Comparison of ENCODE assay signal across 8 cellular contexts in genomic region chr11:114060402-114061052, GRCh38. TPM values are rescaled to one million over a fixed set of nuclear protein-coding genes. Genes with fewer than 3 reads are reported as not detected.
DNase-seq lines count a peak whose midpoint lies in the region; ATAC-seq and TF ChIP-seq lines count a peak whose summit lies in the region.

No MANE protein-coding gene starts in this region.

- no peaks in the 10 kb centered on the region for H3K9me3 Mint-ChIP-seq in activated T-cell treated with anti-CD3 and anti-CD28 coated beads, Interleukin-2, amount 50 U/mL, for 4 hours
- no peaks in the 10 kb centered on the region for H3K9me3 Mint-ChIP-seq in neural progenitor cell

- peaks cover 40% of the 10 kb centered on the region for H3F3A ChIP-seq in neural progenitor cell (ENCODE audit: low read depth)

- H3K4me3 ChIP-seq in neural progenitor cell: peak overlapping the region; percentile 70

- H3K9me3 ChIP-seq in neural progenitor cell (ENCODE audit: low read depth): no peaks in the 10 kb centered on the region

- H3K27me3 ChIP-seq in foreskin keratinocyte (peaks cover 76% of the 10 kb centered on the region), neural progenitor cell (peaks cover 88% of the 10 kb centered on the region)

- H3K27me3 Mint-ChIP-seq in activated T-cell treated with anti-CD3 and anti-CD28 coated beads, Interleukin-2, amount 50 U/mL, for 4 hours (ENCODE audit: low read depth): peaks cover 20% of the 10 kb centered on the region
- peaks cover 23% of the 10 kb centered on the region for H3K27me3 Mint-ChIP-seq in neural progenitor cell (ENCODE audit: insufficient read depth, low read depth)

- H3K4me2 ChIP-seq in neural progenitor cell: peak overlapping the region; percentile 98

- peaks cover 6% of the 10 kb centered on the region for H3K4me1 Mint-ChIP-seq in activated T-cell treated with anti-CD3 and anti-CD28 coated beads, Interleukin-2, amount 50 U/mL, for 4 hours (ENCODE audit: low read depth)
- H3K4me1 Mint-ChIP-seq in neural progenitor cell: peaks cover 61% of the 10 kb centered on the region

- H2AFZ ChIP-seq in neural progenitor cell (replicated peaks): peak overlapping the region; percentile 67

- TF ChIP-seq CTCF in foreskin keratinocyte (conservative IDR thresholded peaks at IDR 0.05) (no peak), neural progenitor cell (IDR thresholded peaks at IDR 0.05) (no peak)

- no peaks in the 10 kb centered on the region for H3K36me3 Mint-ChIP-seq in activated T-cell treated with anti-CD3 and anti-CD28 coated beads, Interleukin-2, amount 50 U/mL, for 4 hours (ENCODE audit: insufficient read depth)
- peaks cover 14% of the 10 kb centered on the region for H3K36me3 Mint-ChIP-seq in neural progenitor cell

- peak; percentile 47 to 56 for ATAC-seq in activated T-cell treated with anti-CD3 and anti-CD28 coated beads, Interleukin-2, amount 50 U/mL, for 4 hours
- ATAC-seq in foreskin keratinocyte: peak; percentile 58
- ATAC-seq in HG02870 (IDR thresholded peaks at IDR 0.05; ENCODE audit: unreplicated experiment): no peak

- peak overlapping the region; percentile 85 for H3K4me3 Mint-ChIP-seq in activated T-cell treated with anti-CD3 and anti-CD28 coated beads, Interleukin-2, amount 50 U/mL, for 4 hours
- H3K4me3 Mint-ChIP-seq in neural progenitor cell: peak overlapping the region; percentile 99

- peak; percentile 34 for DNase-seq in activated CD4-positive, alpha-beta T cell treated with anti-CD3 and anti-CD28 coated beads for 48 hours
- DNase-seq in activated CD4-positive, alpha-beta T cell treated with anti-CD3 and anti-CD28 coated beads for 1 hour: no peak
- peak; percentile 14 for DNase-seq in activated T-cell treated with anti-CD3 and anti-CD28 coated beads, Interleukin-2, amount 50 U/mL, for 4 hours
- peak in 1 of 2 donors; percentile 19 for DNase-seq in foreskin keratinocyte
- DNase-seq in neural progenitor cell (ENCODE audit: low spot score): peak; percentile 65
- DNase-seq in HuH-7.5 (ENCODE audit: low spot score): no peak
- no peak for DNase-seq in stimulated activated CD4-positive, alpha-beta T cell treated with anti-CD3 and anti-CD28 coated beads, Interleukin-1b, Interleukin-23, amount 100 ng/mL, for 48 hours

- H3K27ac ChIP-seq in foreskin keratinocyte (no peak overlapping the region), neural progenitor cell (no peak overlapping the region)

- H3K36me3 ChIP-seq in neural progenitor cell: no peaks in the 10 kb centered on the region

- H3K27ac Mint-ChIP-seq in neural progenitor cell: peak overlapping the region; percentile 96

- H3K9ac ChIP-seq in neural progenitor cell: peak overlapping the region; percentile 74

- peaks cover 50% of the 10 kb centered on the region for H3K79me2 ChIP-seq in neural progenitor cell (ENCODE audit: low read depth)

- H3K4me1 ChIP-seq in foreskin keratinocyte: no peaks in the 10 kb centered on the region
- H3K4me1 ChIP-seq in neural progenitor cell: peaks cover 44% of the 10 kb centered on the region

- peaks cover 43% of the 10 kb centered on the region for H4K20me1 ChIP-seq in neural progenitor cell (ENCODE audit: low read depth)

RNA-seq across cellular contexts. Expression of gene ZBTB16, which starts 1.0 kb away (rescaled TPM):
- 1 to 10 TPM; 3.4 to 4.4 (median 4.1) TPM for total RNA-seq in activated T-cell treated with anti-CD3 and anti-CD28 coated beads, Interleukin-2, amount 50 U/mL, for 4 hours
- total RNA-seq in foreskin keratinocyte: not detected in 2 replicates
- not detected in 2 replicates for polyA plus RNA-seq in foreskin keratinocyte
- 17.7 and 29.7 TPM in 2 replicates for total RNA-seq in neural progenitor cell (ENCODE audit: low replicate concordance)

Comparison
In these comparisons a context has a peak if more than half of its experiments do, and no peak if none do; other contexts are left out.
1. DNase-seq: peak in activated CD4-positive, alpha-beta T cell treated with anti-CD3 and anti-CD28 coated beads for 48 hours (single experiment), activated T-cell treated with anti-CD3 and anti-CD28 coated beads, Interleukin-2, amount 50 U/mL, for 4 hours (single experiment) and neural progenitor cell (single experiment); none in activated CD4-positive, alpha-beta T cell treated with anti-CD3 and anti-CD28 coated beads for 1 hour (single experiment), HuH-7.5 (single experiment) and stimulated activated CD4-positive, alpha-beta T cell treated with anti-CD3 and anti-CD28 coated beads, Interleukin-1b, Interleukin-23, amount 100 ng/mL, for 48 hours (single experiment).